ENCODE assay signal across 7 cellular contexts in genomic region chr3:131794766-131795381, GRCh38.
DNase-seq lines count a peak whose midpoint lies in the region; ATAC-seq and TF ChIP-seq lines count a peak whose summit lies in the region.

No MANE protein-coding gene starts in this region.

- DNase-seq in DMS79 (lab: John Stamatoyannopoulos, UW) (peak; percentile 28), NCI-H69 (lab: John Stamatoyannopoulos, UW) (peak; percentile 55), iPS-NIHi7 (ENCODE audit: extremely low spot score) (peak; percentile 71)
- peak; percentile 21 for DNase-seq in stimulated activated CD4-positive, alpha-beta T cell treated with anti-CD3 and anti-CD28 coated beads, Interleukin-15, amount 100 ng/mL, for 24 hours

- no peaks in the 10 kb centered on the region for H3K36me3 Mint-ChIP-seq in brain

- H3K27me3 Mint-ChIP-seq in brain = no peaks in the 10 kb centered on the region

- H3K27ac Mint-ChIP-seq in brain = peak overlapping the region in 3 of 5 experiments; percentile 3 to 65 (median 33)

- ATAC-seq in GM19035 (IDR thresholded peaks at IDR 0.05; ENCODE audit: unreplicated experiment) (peak; percentile 76), HG03280 (IDR thresholded peaks at IDR 0.05; ENCODE audit: unreplicated experiment) (peak; percentile 81)

- TF ChIP-seq CTCF in brain (conservative IDR thresholded peaks at IDR 0.05) = peak; percentile 85 to 91

- H3K9me3 Mint-ChIP-seq in brain = no peaks in the 10 kb centered on the region

- H3K4me1 Mint-ChIP-seq in brain = peaks cover 37% of the 10 kb centered on the region

- H3K4me3 Mint-ChIP-seq in brain = no peak overlapping the region

Comparison
In these comparisons a context has a peak if more than half of its experiments do, and no peak if none do; other contexts are left out.
1. Peak in every context shown above with its lines: DNase-seq and ATAC-seq.
2. DNase-seq: peak in every context shown above with its lines; median percentile 71 in iPS-NIHi7; 55 in NCI-H69; 28 in DMS79; 21 in stimulated activated CD4-positive, alpha-beta T cell treated with anti-CD3 and anti-CD28 coated beads, Interleukin-15, amount 100 ng/mL, for 24 hours.